Comparison of ENCODE assay signal across 19 cellular contexts in the genomic region with DNA sequence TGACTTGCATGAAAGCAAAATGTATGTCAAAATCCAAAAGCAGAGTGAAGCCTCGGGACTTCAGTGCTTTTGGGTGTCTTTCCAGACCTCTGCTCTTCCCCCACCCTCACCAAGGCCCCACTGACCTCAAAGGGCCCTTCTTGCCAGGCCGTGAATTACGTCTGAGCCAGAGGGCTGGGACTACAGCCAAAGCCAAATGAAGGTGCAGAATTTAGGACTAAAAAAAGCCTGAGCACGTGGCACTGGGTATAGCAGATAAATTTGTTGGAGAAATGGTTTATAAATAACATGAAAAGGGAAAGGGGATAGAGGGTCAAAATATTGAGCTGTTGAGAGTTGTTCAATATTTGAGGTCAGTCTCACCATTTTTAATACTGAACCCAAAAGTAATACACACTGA.
A peak's percentile ranks its signal among the peaks of the same experiment; 100 is the strongest.
DNase-seq lines count a peak whose midpoint lies in the region.
"Had no signal": no experiment of that assay in that cellular context is flagged by ENCODE, and none has a peak within 500 bp of the region (broad histone marks: within the 10 kb centered on the region; RNA-seq: fewer than 3 reads in every experiment).

No MANE protein-coding gene starts in this region.

- peak overlapping the region; percentile 59 for H3K27ac ChIP-seq in subcutaneous abdominal adipose tissue (ENCODE audit: low read depth, low read length)
- H3K27ac ChIP-seq: epithelial cell of prostate, SK-N-MC had no signal

- in situ Hi-C loops in SK-MEL-5 (cut with HindIII; ENCODE audit: low pct_unique_long_range_greater_than_20kb, low sequenced_read_pairs): no loop called here

- no peaks in the 10 kb centered on the region for H3K9me3 ChIP-seq in subcutaneous abdominal adipose tissue (ENCODE audit: control insufficient read depth in 5 of 5, low read length in 5 of 5)

- H3K36me3 ChIP-seq in subcutaneous abdominal adipose tissue (ENCODE audit: control insufficient read depth in 5 of 5, insufficient read depth in 5 of 5, low read length in 5 of 5): peaks cover 0 to 13% (median 3%) of the 10 kb centered on the region in 5 donors

- no peak overlapping the region for H3K4me3 ChIP-seq in subcutaneous abdominal adipose tissue (ENCODE audit: low read depth in 1 of 5, low read length in 5 of 5)
- H3K4me3 ChIP-seq: SK-N-MC had no signal

- peak overlapping the region in 1 of 5 donors; percentile 12 for H3K9ac ChIP-seq in subcutaneous abdominal adipose tissue (ENCODE audit: low read length in 5 of 5)

- H3K4me1 ChIP-seq in subcutaneous abdominal adipose tissue (ENCODE audit: control insufficient read depth in 5 of 5, insufficient read depth in 5 of 5, low read length in 5 of 5): peaks cover 9 to 39% (median 33%) of the 10 kb centered on the region in 5 donors

- DNase-seq in SK-MEL-5 (ENCODE audit: low read depth, low spot score) (peak; percentile 85), globus pallidus (ENCODE audit: low spot score) (peak; percentile 24), midbrain (lab: John Stamatoyannopoulos, UW) (peak; percentile 2), NCI-H1694 (lab: John Stamatoyannopoulos, UW) (no peak), NCI-H2107 treated with DMSO at 0.1 percent for 48 hours (lab: John Stamatoyannopoulos, UW; ENCODE audit: unreplicated experiment) (no peak), T-helper 9 cell (no peak)
- no peak for DNase-seq in activated naive CD4-positive, alpha-beta T cell treated with Interleukin-2 at 50 U/mL for 16 hours
- DNase-seq: activated CD4-positive, alpha-beta T cell treated with anti-CD3 and anti-CD28 coated beads, Interleukin-2, amount 50 U/mL, for 1 hour; activated naive CD4-positive, alpha-beta T cell treated with anti-CD3 and anti-CD28 coated beads, Interleukin-2, amount 10 ng/mL, durations not matched to agents 7 days and 5 days; activated T-cell treated with anti-CD3 and anti-CD28 coated beads, Interleukin-2, amount 50 U/mL, for 1 hour; CD8-positive, alpha-beta T cell; dermis blood vessel endothelial cell; GOT3; NCI-H2081; NCI-H526; occipital lobe had no signal

- H3K27me3 ChIP-seq in subcutaneous abdominal adipose tissue (ENCODE audit: control insufficient read depth in 5 of 5, insufficient read depth in 4 of 5, low read length in 5 of 5): no peaks in the 10 kb centered on the region

Comparison
In these comparisons a context has a peak if more than half of its experiments do, and no peak if none do; other contexts are left out.
1. DNase-seq: peak in SK-MEL-5 (single experiment), globus pallidus (single experiment) and midbrain (single experiment); none in NCI-H1694 (single experiment), NCI-H2107 treated with DMSO at 0.1 percent for 48 hours (single experiment), activated naive CD4-positive, alpha-beta T cell treated with Interleukin-2 at 50 U/mL for 16 hours (single experiment) and T-helper 9 cell (single experiment).